ENCODE assay signal across 1 cellular context in genomic region chr11:59106363-59107336, GRCh38.
TF ChIP-seq lines count a peak whose summit lies in the region.

FAM111B (plus strand) TSS chr11:59107237; CDS start chr11:59109626, 2,389 bp downstream.

TF ChIP-seq in WTC11, 78 proteins besides CTCF, POLR2A, EP300 and RAD21 (continued from another document):
- TF ChIP-seq, protein P1, sequence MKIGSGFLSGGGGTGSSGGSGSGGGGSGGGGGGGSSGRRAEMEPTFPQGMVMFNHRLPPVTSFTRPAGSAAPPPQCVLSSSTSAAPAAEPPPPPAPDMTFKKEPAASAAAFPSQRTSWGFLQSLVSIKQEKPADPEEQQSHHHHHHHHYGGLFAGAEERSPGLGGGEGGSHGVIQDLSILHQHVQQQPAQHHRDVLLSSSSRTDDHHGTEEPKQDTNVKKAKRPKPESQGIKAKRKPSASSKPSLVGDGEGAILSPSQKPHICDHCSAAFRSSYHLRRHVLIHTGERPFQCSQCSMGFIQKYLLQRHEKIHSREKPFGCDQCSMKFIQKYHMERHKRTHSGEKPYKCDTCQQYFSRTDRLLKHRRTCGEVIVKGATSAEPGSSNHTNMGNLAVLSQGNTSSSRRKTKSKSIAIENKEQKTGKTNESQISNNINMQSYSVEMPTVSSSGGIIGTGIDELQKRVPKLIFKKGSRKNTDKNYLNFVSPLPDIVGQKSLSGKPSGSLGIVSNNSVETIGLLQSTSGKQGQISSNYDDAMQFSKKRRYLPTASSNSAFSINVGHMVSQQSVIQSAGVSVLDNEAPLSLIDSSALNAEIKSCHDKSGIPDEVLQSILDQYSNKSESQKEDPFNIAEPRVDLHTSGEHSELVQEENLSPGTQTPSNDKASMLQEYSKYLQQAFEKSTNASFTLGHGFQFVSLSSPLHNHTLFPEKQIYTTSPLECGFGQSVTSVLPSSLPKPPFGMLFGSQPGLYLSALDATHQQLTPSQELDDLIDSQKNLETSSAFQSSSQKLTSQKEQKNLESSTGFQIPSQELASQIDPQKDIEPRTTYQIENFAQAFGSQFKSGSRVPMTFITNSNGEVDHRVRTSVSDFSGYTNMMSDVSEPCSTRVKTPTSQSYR (CRISPR knock-in tag; IDR thresholded peaks at IDR 0.05), result no peak
- TF ChIP-seq FOXP1 (CRISPR knock-in tag; IDR thresholded peaks at IDR 0.05; ENCODE audit: borderline replicate concordance), result 0 out of 2 replicates have a peak, but pooled peaks have one; percentile 40
